Comparison of ENCODE assay signal across 26 cellular contexts in the genomic region with DNA sequence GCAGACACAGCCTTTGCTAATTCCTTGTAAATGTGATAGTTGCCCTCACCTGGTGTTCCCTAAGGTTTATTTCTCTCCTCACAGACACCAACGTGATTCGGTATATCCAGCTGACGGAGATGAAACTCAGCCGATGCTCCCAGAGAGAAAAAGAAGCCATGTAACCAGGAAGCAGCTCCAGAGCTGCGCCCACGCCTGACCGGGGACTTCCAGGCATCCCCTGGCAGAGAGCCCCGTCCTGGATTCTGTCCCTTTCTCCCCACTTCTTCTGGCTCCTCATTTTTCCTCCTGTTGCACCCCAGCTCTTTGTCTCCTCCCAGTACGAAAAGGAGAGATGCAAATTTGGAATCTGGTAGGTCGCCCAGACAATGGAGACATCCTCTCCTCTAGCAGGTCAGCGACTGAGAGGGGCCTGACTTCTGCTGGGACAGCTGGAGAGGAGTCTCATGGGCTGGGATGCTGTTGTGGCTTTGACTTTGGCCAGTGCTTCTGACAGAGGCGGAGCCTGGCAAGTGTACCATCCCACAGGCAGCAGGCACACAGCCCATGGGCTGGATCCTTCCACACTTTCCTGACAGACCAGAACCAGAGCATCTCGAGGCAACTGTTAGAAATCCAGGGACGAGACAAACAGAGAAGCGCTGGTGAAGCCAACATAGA. TPM values are rescaled to one million over a fixed set of nuclear protein-coding genes. Genes with fewer than 3 reads are reported as not detected.
A peak's percentile ranks its signal among the peaks of the same experiment; 100 is the strongest.
DNase-seq lines count a peak whose midpoint lies in the region; ATAC-seq and TF ChIP-seq lines count a peak whose summit lies in the region.
"Had no signal": no experiment of that assay in that cellular context is flagged by ENCODE, and none has a peak within 500 bp of the region (broad histone marks: within the 10 kb centered on the region; RNA-seq: fewer than 3 reads in every experiment).

No MANE protein-coding gene starts in this region.

- peaks cover 25% of the 10 kb centered on the region for H3F3A ChIP-seq in SU-DHL-6 (ENCODE audit: insufficient read depth)

- no peaks in the 10 kb centered on the region for H3K36me3 ChIP-seq in BLaER1 treated with 17β-estradiol and CSF1 and Interleukin-3, amounts not matched to agents 10 nM and 100 nM
- peaks cover 24% of the 10 kb centered on the region for H3K36me3 ChIP-seq in SU-DHL-6 (ENCODE audit: low read length)
- H3K36me3 ChIP-seq in skeletal muscle satellite cell (ENCODE audit: insufficient read depth, low read length) = no peaks in the 10 kb centered on the region
- H3K36me3 ChIP-seq: gastrocnemius medialis, thoracic aorta had no signal

- H3K9ac ChIP-seq in BLaER1 treated with 17β-estradiol and CSF1 and Interleukin-3, amounts not matched to agents 10 nM and 100 nM = no peak overlapping the region
- no peak overlapping the region for H3K9ac ChIP-seq in SU-DHL-6 (ENCODE audit: low read length)
- H3K9ac ChIP-seq in skeletal muscle satellite cell (ENCODE audit: low read depth, low read length) = no peak overlapping the region
- H3K9ac ChIP-seq: parathyroid adenoma, SK-N-SH had no signal

- no peak overlapping the region for H3K4me3 ChIP-seq in BLaER1 treated with 17β-estradiol and CSF1 and Interleukin-3, amounts not matched to agents 10 nM and 100 nM
- H3K4me3 ChIP-seq in SU-DHL-6 (ENCODE audit: insufficient read depth, low read length, poor library complexity, severe bottlenecking) = no peak overlapping the region
- H3K4me3 ChIP-seq in skeletal muscle satellite cell (ENCODE audit: low read length) = peak overlapping the region; percentile 11
- H3K4me3 ChIP-seq: body of pancreas, gastrocnemius medialis, GM12878, lung, skin epidermis, thoracic aorta had no signal

- H3K27me3 ChIP-seq in BLaER1 treated with 17β-estradiol and CSF1 and Interleukin-3, amounts not matched to agents 10 nM and 100 nM = no peaks in the 10 kb centered on the region
- H3K27me3 ChIP-seq in SU-DHL-6 (ENCODE audit: low read length) (no peaks in the 10 kb centered on the region), skeletal muscle satellite cell (ENCODE audit: control insufficient read depth, insufficient read depth, low read length) (no peaks in the 10 kb centered on the region)
- H3K27me3 ChIP-seq: body of pancreas, gastrocnemius medialis had no signal

- H3K4me1 ChIP-seq in BLaER1 treated with 17β-estradiol and CSF1 and Interleukin-3, amounts not matched to agents 10 nM and 100 nM = peaks cover 10 to 59% (median 52%) of the 10 kb centered on the region in 10 experiments; a peak in 19 of 20 replicates
- peaks cover 11% of the 10 kb centered on the region for H3K4me1 ChIP-seq in skeletal muscle satellite cell (ENCODE audit: control insufficient read depth, insufficient read depth, low read length)
- H3K4me1 ChIP-seq: parathyroid adenoma had no signal

- H3K9me2 ChIP-seq in SU-DHL-6 (replicated peaks; ENCODE audit: insufficient read depth, low read length) = no peaks in the 10 kb centered on the region
- H3K9me2 ChIP-seq: SK-N-SH had no signal

- H2AFZ ChIP-seq in SU-DHL-6 (ENCODE audit: low read depth, low read length, severe bottlenecking) = no peak overlapping the region
- H2AFZ ChIP-seq: parathyroid adenoma had no signal

- peaks cover 39% of the 10 kb centered on the region for H3K79me2 ChIP-seq in SU-DHL-6 (ENCODE audit: insufficient read depth, low read length)
- H3K79me2 ChIP-seq: parathyroid adenoma had no signal

- H3K4me2 ChIP-seq in BLaER1 treated with 17β-estradiol and CSF1 and Interleukin-3, amounts not matched to agents 10 nM and 100 nM = peak overlapping the region in 6 of 11 experiments; percentile 55 to 77 (median 68); a peak in 9 of 22 replicates
- no peak overlapping the region for H3K4me2 ChIP-seq in SU-DHL-6 (ENCODE audit: low read depth, low read length, poor library complexity, severe bottlenecking)
- peak overlapping the region; percentile 50 for H3K4me2 ChIP-seq in skeletal muscle satellite cell (ENCODE audit: low read length)
- H3K4me2 ChIP-seq: SK-N-SH had no signal

- ATAC-seq in left lobe of liver = peak; percentile 27
- ATAC-seq: body of pancreas; gastrocnemius medialis; GM12878; natural killer cell treated with Interleukin-12 subunit alpha and Interleukin-12 subunit beta and Interleukin-15 and Interleukin-18, amount 100 ng/mL, for 72 hours had no signal

- H4K20me1 ChIP-seq in BLaER1 treated with 17β-estradiol and CSF1 and Interleukin-3, amounts not matched to agents 10 nM and 100 nM = no peaks in the 10 kb centered on the region
- H4K20me1 ChIP-seq in SU-DHL-6 (ENCODE audit: low read depth, low read length) = no peaks in the 10 kb centered on the region

- peaks cover 0 to 28% (median 0%) of the 10 kb centered on the region in 11 experiments; a peak in 6 of 22 replicates for H3K9me3 ChIP-seq in BLaER1 treated with 17β-estradiol and CSF1 and Interleukin-3, amounts not matched to agents 10 nM and 100 nM (replicated peaks in 1 of 11)
- no peaks in the 10 kb centered on the region for H3K9me3 ChIP-seq in SU-DHL-6 (ENCODE audit: insufficient read depth, low read length)
- no peaks in the 10 kb centered on the region for H3K9me3 ChIP-seq in skeletal muscle satellite cell (replicated peaks; ENCODE audit: low read length)
- H3K9me3 ChIP-seq: body of pancreas, gastrocnemius medialis, SK-N-SH, thoracic aorta had no signal

- DNase-seq in left lobe of liver (ENCODE audit: low spot score) = no peak
- DNase-seq in NK-92 (lab: John Stamatoyannopoulos, UW; ENCODE audit: unreplicated experiment) = no peak
- no peak for DNase-seq in mesenteric fat pad (ENCODE audit: low spot score)
- no peak for DNase-seq in middle frontal gyrus (ENCODE audit: extremely low spot score, low spot score)
- DNase-seq: activated naive CD8-positive, alpha-beta T cell treated with anti-CD3 and anti-CD28 coated beads, Interleukin-2, amount 10 ng/mL, durations not matched to agents 7 days and 5 days; AML-193; body of pancreas; effector memory CD4-positive, alpha-beta T cell; gastrocnemius medialis; NCI-H1436 treated with DMSO at 0.1 percent for 48 hours; NCI-H2171 treated with DMSO at 0.1 percent for 48 hours; NCI-H526; SK-N-SH; stimulated activated CD4-positive, alpha-beta T cell treated with anti-CD3 and anti-CD28 coated beads, Interleukin-1b, Interleukin-23, amount 100 ng/mL, for 48 hours; stimulated activated naive CD4-positive, alpha-beta T cell had no signal

- H3K27ac ChIP-seq in BLaER1 treated with 17β-estradiol and CSF1 and Interleukin-3, amounts not matched to agents 10 nM and 100 nM = peak overlapping the region in 3 of 11 experiments; percentile 5 to 77 (median 34); a peak in 4 of 22 replicates
- peak overlapping the region; percentile 98 for H3K27ac ChIP-seq in SU-DHL-6 (ENCODE audit: low read depth, low read length)
- H3K27ac ChIP-seq: body of pancreas, gastrocnemius medialis, parathyroid adenoma, RWPE1, thoracic aorta, VCaP had no signal

- TF ChIP-seq CTCF in SU-DHL-6 (IDR thresholded peaks at IDR 0.05; ENCODE audit: insufficient read depth, low read length, poor library complexity, severe bottlenecking) = no peak

RNA-seq across cellular contexts. Expression of a gene that starts 29.4 kb away (rescaled TPM):
- total RNA-seq in left lobe of liver = 0.23 TPM
- under 0.01 and 1.7 TPM in 2 replicates for total RNA-seq in skeletal muscle satellite cell (2012; rRNA removed)
- 0.51 TPM for total RNA-seq in mesenteric fat pad
